ENCODE assay signal across 8 cellular contexts in the genomic region with DNA sequence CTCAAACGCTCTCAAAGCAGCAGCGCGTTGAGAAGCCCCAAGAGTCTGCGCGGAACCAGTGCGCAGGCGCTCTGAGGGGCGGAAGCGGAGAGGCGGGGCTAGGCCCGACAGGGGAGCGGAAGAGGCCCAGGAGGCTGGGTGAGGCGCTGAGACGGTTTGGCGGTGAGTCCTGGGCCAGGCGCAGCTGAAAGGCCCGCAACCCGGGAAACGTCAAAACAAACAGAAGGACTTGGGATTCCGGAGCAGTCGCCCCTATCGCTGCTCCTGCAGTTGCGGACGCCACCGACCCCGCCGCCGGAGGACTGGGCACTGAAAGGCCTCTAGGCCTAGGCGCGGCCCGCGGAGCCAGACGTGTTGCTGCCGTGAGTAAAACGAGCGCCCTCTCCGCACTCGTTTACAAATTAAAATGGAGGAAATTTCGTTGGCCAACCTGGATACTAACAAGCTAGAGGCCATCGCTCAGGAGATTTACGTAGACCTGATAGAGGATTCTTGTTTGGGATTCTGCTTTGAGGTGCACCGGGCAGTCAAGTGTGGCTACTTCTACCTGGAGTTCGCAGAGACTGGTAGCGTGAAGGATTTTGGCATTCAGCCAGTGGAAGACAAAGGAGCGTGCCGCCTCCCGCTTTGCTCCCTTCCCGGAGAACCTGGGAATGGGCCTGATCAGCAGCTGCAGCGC. TPM values are rescaled to one million over a fixed set of nuclear protein-coding genes. Genes with fewer than 3 reads are reported as not detected.
DNase-seq lines count a peak whose midpoint lies in the region; ATAC-seq, FAIRE-seq and TF ChIP-seq lines count a peak whose summit lies in the region.

A gene with protein sequence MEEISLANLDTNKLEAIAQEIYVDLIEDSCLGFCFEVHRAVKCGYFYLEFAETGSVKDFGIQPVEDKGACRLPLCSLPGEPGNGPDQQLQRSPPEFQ (plus strand): TSS at position 129 of the 679 bp plus-strand sequence. CDS start 278 bp downstream, at position 407.

- no peaks in the 10 kb centered on the region for H3K9me3 Mint-ChIP-seq in T-helper 1 cell treated with Interleukin-12 subunit alpha and Interleukin-12 subunit beta and Interleukin-4 antibody, amounts not matched to agents 30 μg/mL and 1 μg/mL, for 36 hours

- peaks cover 41% of the 10 kb centered on the region for H3K4me1 Mint-ChIP-seq in T-helper 1 cell treated with Interleukin-12 subunit alpha and Interleukin-12 subunit beta and Interleukin-4 antibody, amounts not matched to agents 30 μg/mL and 1 μg/mL, for 36 hours (ENCODE audit: low read depth)

- ATAC-seq in HG02884 (IDR thresholded peaks at IDR 0.05; ENCODE audit: unreplicated experiment) (peak; percentile 95), left ventricle myocardium superior (peak; percentile 100), psoas muscle (peak; percentile 98 to 100 (median 99))

- peaks cover 27% of the 10 kb centered on the region for H3K4me1 ChIP-seq in psoas muscle

- 0% methylated on average over 49 of the region's 49 CpGs for WGBS in psoas muscle, 3 donors

- DNase-seq in GM13977 (ENCODE audit: low spot score): peak; percentile 90
- peak; percentile 86 for DNase-seq in NCI-H1694 (lab: John Stamatoyannopoulos, UW)
- peak; percentile 31 to 94 (median 83) for DNase-seq in amygdala (lab: John Stamatoyannopoulos, UW)
- DNase-seq in left ventricle myocardium superior: peak; percentile 96
- DNase-seq in psoas muscle: peak; percentile 94 to 97
- DNase-seq in urothelium cell line (ENCODE audit: low spot score): peak; percentile 88

- no peaks in the 10 kb centered on the region for H3K9me3 ChIP-seq in psoas muscle

- no peak for FAIRE-seq in urothelium cell line (lab: Jason Lieb, UNC)

- peak within 1 kb of the TSS; percentile 95 for H3K27ac ChIP-seq in psoas muscle

- no peaks in the 10 kb centered on the region for H3K27me3 ChIP-seq in psoas muscle (ENCODE audit: insufficient read depth in 3 of 3, low read length in 2 of 3)

- in situ Hi-C loops in GM13977 (cut with MboI; ENCODE audit: low pct_unique_long_range_greater_than_20kb, low sequenced_read_pairs, unreplicated experiment): no loop called here

- peak within 1 kb of the TSS; percentile 94 for H3K4me3 Mint-ChIP-seq in T-helper 1 cell treated with Interleukin-12 subunit alpha and Interleukin-12 subunit beta and Interleukin-4 antibody, amounts not matched to agents 30 μg/mL and 1 μg/mL, for 36 hours

- H3K36me3 Mint-ChIP-seq in T-helper 1 cell treated with Interleukin-12 subunit alpha and Interleukin-12 subunit beta and Interleukin-4 antibody, amounts not matched to agents 30 μg/mL and 1 μg/mL, for 36 hours (ENCODE audit: low read depth): peaks cover 38% of the 10 kb centered on the region

- H3K27me3 Mint-ChIP-seq in T-helper 1 cell treated with Interleukin-12 subunit alpha and Interleukin-12 subunit beta and Interleukin-4 antibody, amounts not matched to agents 30 μg/mL and 1 μg/mL, for 36 hours (ENCODE audit: low read depth): no peaks in the 10 kb centered on the region

- intact Hi-C loops in left ventricle myocardium superior (cut with micrococcal nuclease) (no loop called here), psoas muscle (cut with DNase I) (no loop called here)

- peak within 1 kb of the TSS; percentile 95 for H3K27ac Mint-ChIP-seq in T-helper 1 cell treated with Interleukin-12 subunit alpha and Interleukin-12 subunit beta and Interleukin-4 antibody, amounts not matched to agents 30 μg/mL and 1 μg/mL, for 36 hours

- TF ChIP-seq CTCF in GM13977 (IDR thresholded peaks at IDR 0.05; ENCODE audit: extremely low read depth, insufficient read depth, missing control alignments): peak; percentile 4
- TF ChIP-seq CTCF in psoas muscle (IDR thresholded peaks at IDR 0.05): no peak

- peaks cover 3 to 13% of the 10 kb centered on the region in 2 donors for H3K36me3 ChIP-seq in psoas muscle (ENCODE audit: insufficient read depth in 1 of 2, low read depth in 1 of 2)

- peak within 1 kb of the TSS; percentile 83 for H3K4me3 ChIP-seq in psoas muscle

RNA-seq across cellular contexts. Expression of the gene that starts here (rescaled TPM):
- 23.1 TPM for total RNA-seq in left ventricle myocardium superior
- 10 to 100 TPM; 20.3 to 22.8 (median 21.4) TPM for total RNA-seq in psoas muscle
- polyA plus RNA-seq in psoas muscle: 10 to 100 TPM in 2 of 3 donors, 1 to 10 TPM in 1; 9.0 to 40.9 (median 14.4) TPM

Comparison
In these comparisons a context has a peak if more than half of its experiments do, and no peak if none do; other contexts are left out.
1. Peak in every context shown above with its lines: DNase-seq, ATAC-seq, H3K4me3 ChIP-seq and H3K27ac ChIP-seq.